8 cellular contexts compared by ENCODE assay signal in genomic region chr1:84573481-84573966, GRCh38. TPM values are rescaled to one million over a fixed set of nuclear protein-coding genes. Genes with fewer than 3 reads are reported as not detected.
DNase-seq lines count a peak whose midpoint lies in the region; ATAC-seq and TF ChIP-seq lines count a peak whose summit lies in the region.

No MANE protein-coding gene starts in this region.

- DNase-seq in ACHN (peak; percentile 20), HCEC 1CT (peak; percentile 27), amniotic epithelial cell (ENCODE audit: low read depth) (peak; percentile 16), left colon (no peak), tibial nerve (ENCODE audit: low spot score in 2 of 2) (no peak), MV-4-11 (lab: John Stamatoyannopoulos, UW) (no peak)

- no peak for TF ChIP-seq CTCF in tibial nerve (IDR thresholded peaks at IDR 0.05)

- peaks cover 0 to 29% (median 4%) of the 10 kb centered on the region in 4 donors for H3K4me1 ChIP-seq in tibial nerve

- intact Hi-C loops in left colon (cut with DNase I, micrococcal nuclease) = loop anchor here in 1 of 2 donors (10.0 kb wide), 1 partner anchor 69 kb away; the partner anchor contains the start of genes GNG5 and SPATA1

- H3K27me3 ChIP-seq in tibial nerve = no peaks in the 10 kb centered on the region

- no peak for TF ChIP-seq POLR2A in tibial nerve (IDR thresholded peaks at IDR 0.05)

- in situ Hi-C loops in ACHN (cut with HindIII; ENCODE audit: low pct_ligation_motif_present, low pct_unique_long_range_greater_than_20kb, low sequenced_read_pairs) = no loop called here

- H3K27ac ChIP-seq in tibial nerve = peak overlapping the region; percentile 92 to 99 (median 95)

- ATAC-seq in left colon (peak; percentile 20), HG03460 (IDR thresholded peaks at IDR 0.05; ENCODE audit: unreplicated experiment) (no peak), GM21825 (IDR thresholded peaks at IDR 0.05; ENCODE audit: unreplicated experiment) (no peak)

- H3K36me3 ChIP-seq in tibial nerve = peaks cover 0 to 19% (median 0%) of the 10 kb centered on the region in 3 donors

- peak overlapping the region; percentile 63 to 87 (median 74) for H3K4me3 ChIP-seq in tibial nerve

- TF ChIP-seq EP300 in tibial nerve (IDR thresholded peaks at IDR 0.05) = no peak

- H3K9me3 ChIP-seq in tibial nerve = no peaks in the 10 kb centered on the region

- 14 to 15% methylated on average over 5 of the region's 5 CpGs for WGBS in tibial nerve, 2 donors

RNA-seq across cellular contexts. Expression of gene CTBS, which starts 0.7 kb away (rescaled TPM):
- total RNA-seq in left colon (10 to 100 TPM; 20.5 to 23.7 TPM), tibial nerve (10 to 100 TPM; 12.9 to 18.4 (median 15.7) TPM)

Comparison
In these comparisons a context has a peak if more than half of its experiments do, and no peak if none do; other contexts are left out.
1. DNase-seq: peak in ACHN (single experiment), HCEC 1CT (single experiment) and amniotic epithelial cell (single experiment); none in left colon (0 of 2), tibial nerve (0 of 2) and MV-4-11 (single experiment).